17 cellular contexts compared by ENCODE assay signal in the genomic region with DNA sequence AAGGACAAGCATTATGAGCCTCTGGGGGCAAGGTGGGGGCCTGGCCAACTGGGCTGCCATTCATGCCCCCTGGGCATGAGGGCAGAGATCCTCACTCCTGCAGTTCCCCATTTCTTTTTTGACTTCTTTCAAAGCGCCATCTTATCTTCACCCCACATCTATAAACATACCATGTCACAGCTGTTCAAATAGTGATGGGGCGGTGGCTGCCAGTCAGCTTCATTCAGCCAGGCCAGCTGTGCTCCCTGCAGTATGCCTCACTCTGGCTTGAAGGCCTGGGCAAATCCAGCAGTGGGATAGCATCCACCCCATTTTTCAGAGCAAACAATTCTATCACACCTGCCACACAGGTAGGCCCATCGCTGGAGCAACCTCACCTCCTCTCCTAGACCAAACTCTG.
"Had no signal": no experiment of that assay in that cellular context is flagged by ENCODE, and none has a peak within 500 bp of the region (broad histone marks: within the 10 kb centered on the region; RNA-seq: fewer than 3 reads in every experiment).

No MANE protein-coding gene starts in this region.

- H3K27ac ChIP-seq: breast epithelium, testis, VCaP had no signal

- H3K27ac Mint-ChIP-seq: activated CD4-positive, alpha-beta memory T cell treated with anti-CD3 and anti-CD28 coated beads, Interleukin-2, amount 10 ng/mL, durations not matched to agents 7 days and 5 days; activated naive CD8-positive, alpha-beta T cell treated with anti-CD3 and anti-CD28 coated beads for 36 hours had no signal

- ATAC-seq: natural killer cell treated with Interleukin-12 subunit alpha and Interleukin-12 subunit beta and Interleukin-15 and Interleukin-18, amount 100 ng/mL, for 72 hours; stimulated activated naive CD8-positive, alpha-beta T cell treated with anti-CD3 and anti-CD28 coated beads, Interleukin-15, Interleukin-2, amounts not matched to agents 100 U/mL and 50 U/mL, for 24 hours had no signal

- H3K4me1 ChIP-seq: breast epithelium, testis had no signal

- H3K36me3 ChIP-seq: breast epithelium, sigmoid colon had no signal

- H3K27me3 Mint-ChIP-seq: activated naive CD8-positive, alpha-beta T cell treated with anti-CD3 and anti-CD28 coated beads for 36 hours had no signal

- H3K9me3 Mint-ChIP-seq: activated CD4-positive, alpha-beta memory T cell treated with anti-CD3 and anti-CD28 coated beads, Interleukin-2, amount 10 ng/mL, durations not matched to agents 7 days and 5 days; activated naive CD8-positive, alpha-beta T cell treated with anti-CD3 and anti-CD28 coated beads for 36 hours; natural killer cell treated with Interleukin-12 subunit alpha and Interleukin-12 subunit beta and Interleukin-15 and Interleukin-18, amount 100 ng/mL, for 72 hours had no signal

- H3K27me3 ChIP-seq: testis had no signal

- H3K9me3 ChIP-seq: breast epithelium, sigmoid colon, testis had no signal

- H3K36me3 Mint-ChIP-seq: activated naive CD8-positive, alpha-beta T cell treated with anti-CD3 and anti-CD28 coated beads for 36 hours; natural killer cell treated with Interleukin-12 subunit alpha and Interleukin-12 subunit beta and Interleukin-15 and Interleukin-18, amount 100 ng/mL, for 72 hours had no signal

- DNase-seq: activated CD4-positive, alpha-beta memory T cell treated with anti-CD3 and anti-CD28 coated beads, Interleukin-2, amount 10 ng/mL, durations not matched to agents 7 days and 5 days; activated gamma-delta T cell treated with Interleukin-2 at 50 U/mL for 16 hours; activated naive CD8-positive, alpha-beta T cell treated with anti-CD3 and anti-CD28 coated beads for 36 hours; activated T-cell treated with anti-CD3 and anti-CD28 coated beads, Interleukin-2, amount 50 U/mL, for 48 hours; anterior cingulate cortex; hippocampal formation; occipital lobe; stimulated activated CD4-positive, alpha-beta T cell treated with anti-CD3 and anti-CD28 coated beads, Interleukin-12 subunit alpha, Interleukin-12 subunit beta, amount 100 ng/mL, for 4 hours; stimulated activated CD8-positive, alpha-beta memory T cell treated with anti-CD3 and anti-CD28 coated beads, Interleukin-4, amount 100 ng/mL, for 48 hours; stimulated activated naive CD8-positive, alpha-beta T cell treated with anti-CD3 and anti-CD28 coated beads, Interleukin-15, Interleukin-2, amounts not matched to agents 100 U/mL and 50 U/mL, for 24 hours had no signal

- H3K4me3 ChIP-seq: breast epithelium, lung, sigmoid colon, testis had no signal

- H3K4me3 Mint-ChIP-seq: activated CD4-positive, alpha-beta memory T cell treated with anti-CD3 and anti-CD28 coated beads, Interleukin-2, amount 10 ng/mL, durations not matched to agents 7 days and 5 days; activated naive CD8-positive, alpha-beta T cell treated with anti-CD3 and anti-CD28 coated beads for 36 hours; endodermal cell had no signal
